ENCODE assay signal across 18 cellular contexts in genomic region chr7:129993275-129993674, GRCh38. TPM values are rescaled to one million over a fixed set of nuclear protein-coding genes. Genes with fewer than 3 reads are reported as not detected.
DNase-seq lines count a peak whose midpoint lies in the region; ATAC-seq and TF ChIP-seq lines count a peak whose summit lies in the region.
"Had no signal": no experiment of that assay in that cellular context is flagged by ENCODE, and none has a peak within 500 bp of the region (broad histone marks: within the 10 kb centered on the region; RNA-seq: fewer than 3 reads in every experiment).

No MANE protein-coding gene starts in this region.

- H3K27ac ChIP-seq in left ventricle myocardium inferior (replicated peaks) (no peak overlapping the region), right atrium auricular region (no peak overlapping the region)
- H3K27ac ChIP-seq: SJSA1 had no signal

- no peaks in the 10 kb centered on the region for H3K9me3 ChIP-seq in left ventricle myocardium inferior (replicated peaks)
- H3K9me3 ChIP-seq in right atrium auricular region: no peaks in the 10 kb centered on the region
- H3K9me3 ChIP-seq: SJSA1 had no signal

- H3K4me3 ChIP-seq in left ventricle myocardium inferior: no peak overlapping the region
- no peak overlapping the region for H3K4me3 ChIP-seq in right atrium auricular region
- no peak overlapping the region for H3K4me3 ChIP-seq in fibroblast of pulmonary artery (replicated peaks; ENCODE audit: low read depth, low read length)
- H3K4me3 ChIP-seq: SJSA1 had no signal

- H3K4me1 ChIP-seq in left ventricle myocardium inferior (peaks cover 11% of the 10 kb centered on the region), right atrium auricular region (peaks cover 0 to 5% of the 10 kb centered on the region in 2 donors)

- H3K36me3 ChIP-seq in left ventricle myocardium inferior (no peaks in the 10 kb centered on the region), right atrium auricular region (no peaks in the 10 kb centered on the region)
- H3K36me3 ChIP-seq: SJSA1 had no signal

- DNase-seq in left ventricle myocardium inferior: no peak
- no peak for DNase-seq in right atrium auricular region (ENCODE audit: low spot score)
- DNase-seq in T1000 (lab: John Stamatoyannopoulos, UW): peak; percentile 4
- peak; percentile 9 for DNase-seq in fibroblast of pulmonary artery (ENCODE audit: low read depth)
- no peak for DNase-seq in sciatic nerve (ENCODE audit: low spot score)
- DNase-seq in retina: no peak
- no peak for DNase-seq in DMS153 treated with DMSO at 0.1 percent for 48 hours (lab: John Stamatoyannopoulos, UW; ENCODE audit: unreplicated experiment)
- DNase-seq: AML-193, COR-L47, DMS153, HCEC 1CT, KBM-7, NCI-H1048, NCI-H146, NCI-H2081, NCI-H524 had no signal

- H3K27me3 ChIP-seq in left ventricle myocardium inferior (ENCODE audit: low read depth): no peaks in the 10 kb centered on the region
- no peaks in the 10 kb centered on the region for H3K27me3 ChIP-seq in right atrium auricular region
- H3K27me3 ChIP-seq: SJSA1 had no signal

- intact Hi-C loops in left ventricle myocardium inferior (cut with micrococcal nuclease): no loop called here
- intact Hi-C loops in sciatic nerve (cut with DNase I): no loop called here

- ATAC-seq in sciatic nerve: peak; percentile 76
- no peak for ATAC-seq in GM21381 (IDR thresholded peaks at IDR 0.05; ENCODE audit: unreplicated experiment)

- TF ChIP-seq CTCF in left ventricle myocardium inferior (IDR thresholded peaks at IDR 0.05; ENCODE audit: borderline replicate concordance) (peak; percentile 38), right atrium auricular region (IDR thresholded peaks at IDR 0.05) (peak in 1 of 2 donors; percentile 48), fibroblast of pulmonary artery (IDR thresholded peaks at IDR 0.05; ENCODE audit: low read length, missing control alignments) (no peak)

RNA-seq across cellular contexts. Expression of gene UBE2H, which starts 40.5 kb away (rescaled TPM):
- total RNA-seq in left ventricle myocardium inferior (112 TPM), right atrium auricular region (10 to 100 TPM; 72.6 to 81.8 TPM), sciatic nerve (92.1 TPM)

RNA-seq across cellular contexts. Expression of gene ZC3HC1, which starts 57.9 kb away (rescaled TPM):
- 16.5 TPM for total RNA-seq in left ventricle myocardium inferior
- 10 to 100 TPM; 12.1 to 12.8 TPM for total RNA-seq in right atrium auricular region
- total RNA-seq in sciatic nerve: 13.7 TPM

Comparison
In these comparisons a context has a peak if more than half of its experiments do, and no peak if none do; other contexts are left out.
1. DNase-seq: peak in T1000 (single experiment) and fibroblast of pulmonary artery (single experiment); none in left ventricle myocardium inferior (single experiment), right atrium auricular region (single experiment), sciatic nerve (single experiment), retina (single experiment) and DMS153 treated with DMSO at 0.1 percent for 48 hours (single experiment).